ENCODE assay signal across 15 cellular contexts in the genomic region with DNA sequence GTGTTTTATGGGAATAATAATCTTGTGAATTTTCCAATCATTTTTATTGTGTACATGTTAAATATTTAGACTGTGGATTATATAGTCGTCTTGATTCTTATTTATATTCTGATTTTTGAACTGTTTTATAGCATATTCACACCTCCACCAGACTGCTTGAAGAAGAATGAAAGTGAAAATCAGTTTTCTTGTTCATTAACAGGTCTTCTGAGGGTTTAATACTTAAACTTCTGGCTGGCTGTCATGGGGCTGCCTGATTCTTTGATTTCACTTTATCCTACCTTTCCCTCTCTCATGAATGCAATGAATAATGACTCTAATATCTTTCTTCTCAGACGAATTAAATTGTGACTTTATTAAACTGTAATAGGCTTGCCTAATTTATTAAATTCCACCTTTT. TPM values are rescaled to one million over a fixed set of nuclear protein-coding genes. Genes with fewer than 3 reads are reported as not detected.
DNase-seq lines count a peak whose midpoint lies in the region; ATAC-seq lines count a peak whose summit lies in the region.
"Had no signal": no experiment of that assay in that cellular context is flagged by ENCODE, and none has a peak within 500 bp of the region (broad histone marks: within the 10 kb centered on the region; RNA-seq: fewer than 3 reads in every experiment).

No MANE protein-coding gene starts in this region.

- H3K4me3 Mint-ChIP-seq in natural killer cell treated with Interleukin-12 subunit alpha and Interleukin-12 subunit beta and Interleukin-15 and Interleukin-18, amount 100 ng/mL, for 72 hours = peak overlapping the region; percentile 32
- H3K4me3 Mint-ChIP-seq: activated CD4-positive, alpha-beta memory T cell treated with anti-CD3 and anti-CD28 coated beads, Interleukin-2, amount 10 ng/mL, durations not matched to agents 7 days and 5 days had no signal

- peak overlapping the region; percentile 13 to 18 for H3K27ac Mint-ChIP-seq in natural killer cell treated with Interleukin-12 subunit alpha and Interleukin-12 subunit beta and Interleukin-15 and Interleukin-18, amount 100 ng/mL, for 72 hours

- H3K27me3 Mint-ChIP-seq in natural killer cell treated with Interleukin-12 subunit alpha and Interleukin-12 subunit beta and Interleukin-15 and Interleukin-18, amount 100 ng/mL, for 72 hours = no peaks in the 10 kb centered on the region
- H3K27me3 Mint-ChIP-seq: activated CD4-positive, alpha-beta memory T cell treated with anti-CD3 and anti-CD28 coated beads, Interleukin-2, amount 10 ng/mL, durations not matched to agents 7 days and 5 days had no signal

- no peak for DNase-seq in natural killer cell treated with Interleukin-12 subunit alpha and Interleukin-12 subunit beta and Interleukin-15 and Interleukin-18, amount 100 ng/mL, for 72 hours (ENCODE audit: low spot score)
- DNase-seq in UCSD-AML1 (lab: John Stamatoyannopoulos, UW; ENCODE audit: unreplicated experiment) = no peak
- DNase-seq: activated CD4-positive, alpha-beta memory T cell treated with anti-CD3 and anti-CD28 coated beads, Interleukin-2, amount 10 ng/mL, durations not matched to agents 7 days and 5 days; amniotic stem cell; foreskin melanocyte; NCI-H2081 treated with DMSO at 0.1 percent for 48 hours; NCI-H69; OCI-M1; stimulated activated CD4-positive, alpha-beta T cell treated with anti-CD3 and anti-CD28 coated beads, Interleukin-15, amount 100 ng/mL, for 24 hours had no signal

- H3K36me3 Mint-ChIP-seq in natural killer cell treated with Interleukin-12 subunit alpha and Interleukin-12 subunit beta and Interleukin-15 and Interleukin-18, amount 100 ng/mL, for 72 hours = peaks cover 37% of the 10 kb centered on the region

- H3K4me1 Mint-ChIP-seq in natural killer cell treated with Interleukin-12 subunit alpha and Interleukin-12 subunit beta and Interleukin-15 and Interleukin-18, amount 100 ng/mL, for 72 hours (ENCODE audit: low read depth in 2 of 2) = peaks cover 14 to 27% of the 10 kb centered on the region in 2 donors

- no peaks in the 10 kb centered on the region for H3K9me3 Mint-ChIP-seq in natural killer cell treated with Interleukin-12 subunit alpha and Interleukin-12 subunit beta and Interleukin-15 and Interleukin-18, amount 100 ng/mL, for 72 hours

- ATAC-seq in GM18867 (IDR thresholded peaks at IDR 0.05; ENCODE audit: unreplicated experiment) (peak; percentile 74), GM21786 (IDR thresholded peaks at IDR 0.05; ENCODE audit: unreplicated experiment) (peak; percentile 84), HG03460 (IDR thresholded peaks at IDR 0.05; ENCODE audit: unreplicated experiment) (peak; percentile 73), GM21528 (IDR thresholded peaks at IDR 0.05; ENCODE audit: low FRiP score, unreplicated experiment) (no peak), GM21529 (IDR thresholded peaks at IDR 0.05; ENCODE audit: unreplicated experiment) (no peak), HG02759 (IDR thresholded peaks at IDR 0.05; ENCODE audit: unreplicated experiment) (no peak)
- ATAC-seq in natural killer cell treated with Interleukin-12 subunit alpha and Interleukin-12 subunit beta and Interleukin-15 and Interleukin-18, amount 100 ng/mL, for 72 hours = no peak

RNA-seq across cellular contexts. Expression of a gene that starts 56.2 kb away (rescaled TPM):
- total RNA-seq in natural killer cell treated with Interleukin-12 subunit alpha and Interleukin-12 subunit beta and Interleukin-15 and Interleukin-18, amount 100 ng/mL, for 72 hours = 100 to 1,000 TPM; 100 to 109 TPM

Comparison
In these comparisons a context has a peak if more than half of its experiments do, and no peak if none do; other contexts are left out.
1. ATAC-seq: peak in GM18867 (single experiment), GM21786 (single experiment) and HG03460 (single experiment); none in natural killer cell treated with Interleukin-12 subunit alpha and Interleukin-12 subunit beta and Interleukin-15 and Interleukin-18, amount 100 ng/mL, for 72 hours (0 of 2), GM21528 (single experiment), GM21529 (single experiment) and HG02759 (single experiment).